28 cellular contexts compared by ENCODE assay signal in the genomic region with DNA sequence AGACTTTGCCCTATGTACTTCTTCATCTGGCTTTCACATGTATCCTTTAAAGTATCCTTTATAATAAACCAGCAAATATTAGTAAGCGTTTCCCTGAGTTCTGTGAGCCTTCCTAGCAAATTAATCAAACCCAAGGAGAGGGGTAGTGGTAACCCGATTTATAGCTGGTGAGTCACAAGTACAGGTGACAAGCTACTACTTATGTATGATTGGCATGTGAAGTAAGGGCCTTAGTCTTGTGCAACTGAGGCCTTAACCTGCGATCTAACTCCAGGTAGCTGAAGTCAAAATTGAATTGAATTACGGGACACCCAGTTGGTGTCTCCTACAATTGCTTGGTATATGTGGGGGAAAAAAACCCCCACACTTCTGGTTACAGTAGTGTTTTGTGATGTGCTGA. TPM values are rescaled to one million over a fixed set of nuclear protein-coding genes. Genes with fewer than 3 reads are reported as not detected.
DNase-seq lines count a peak whose midpoint lies in the region; ATAC-seq and TF ChIP-seq lines count a peak whose summit lies in the region.
"Had no signal": no experiment of that assay in that cellular context is flagged by ENCODE, and none has a peak within 500 bp of the region (broad histone marks: within the 10 kb centered on the region; RNA-seq: fewer than 3 reads in every experiment).

No MANE protein-coding gene starts in this region.

- no peak for TF ChIP-seq CTCF in MCF 10A (IDR thresholded peaks at IDR 0.05; ENCODE audit: unreplicated experiment)
- no peak for TF ChIP-seq CTCF in breast epithelium (IDR thresholded peaks at IDR 0.05)
- TF ChIP-seq CTCF in RWPE2 (IDR thresholded peaks at IDR 0.05; ENCODE audit: poor library complexity, severe bottlenecking): no peak
- TF ChIP-seq CTCF in lower lobe of right lung (IDR thresholded peaks at IDR 0.05): no peak
- no peak for TF ChIP-seq CTCF in upper lobe of right lung (IDR thresholded peaks at IDR 0.05)
- no peak for TF ChIP-seq CTCF in hepatocyte (IDR thresholded peaks at IDR 0.05; ENCODE audit: poor library complexity)

- no peaks in the 10 kb centered on the region for H3K27me3 ChIP-seq in breast epithelium
- H3K27me3 ChIP-seq in RWPE2 (ENCODE audit: insufficient read depth, poor library complexity, severe bottlenecking): no peaks in the 10 kb centered on the region
- no peaks in the 10 kb centered on the region for H3K27me3 ChIP-seq in lower lobe of right lung (ENCODE audit: low read depth)
- H3K27me3 ChIP-seq in upper lobe of right lung: no peaks in the 10 kb centered on the region
- no peaks in the 10 kb centered on the region for H3K27me3 ChIP-seq in hepatocyte
- H3K27me3 ChIP-seq: BE2C had no signal

- intact Hi-C loops in MCF 10A (cut with micrococcal nuclease): no loop called here
- intact Hi-C loops in breast epithelium (cut with DNase I; ENCODE audit: low total_unique reads): no loop called here
- intact Hi-C loops in lower lobe of right lung (cut with DNase I): no loop called here
- intact Hi-C loops in upper lobe of right lung (cut with DNase I): no loop called here

- POLR2A ChIA-PET in MCF 10A (lab: Yijun Ruan, JAX): interaction anchor here (0.6 to 10.5 kb wide), 9 partner anchors 6 to 111 kb away, joined by 3 to 103 read pairs (median 4); a partner anchor contains a TSS

- DNase-seq in MCF 10A (ENCODE audit: unreplicated experiment): peak; percentile 64
- DNase-seq in breast epithelium (ENCODE audit: low spot score in 2 of 2): no peak
- no peak for DNase-seq in RWPE2 (ENCODE audit: low spot score)
- DNase-seq in lower lobe of right lung: no peak
- no peak for DNase-seq in upper lobe of right lung
- no peak for DNase-seq in hepatocyte (ENCODE audit: low spot score)
- no peak for DNase-seq in NCI-H82 treated with DMSO at 0.1 percent for 48 hours (lab: John Stamatoyannopoulos, UW; ENCODE audit: unreplicated experiment)
- DNase-seq: 8988T; ACHN; BE2C; CD8-positive, alpha-beta memory T cell; DMS 273 treated with DMSO at 0.1 percent for 48 hours; DMS79 treated with DMSO at 0.1 percent for 48 hours; GF-D8; H9; HFFc6; NCI-H1092; NCI-H1417 treated with DMSO at 0.1 percent for 48 hours; NCI-H187; NCI-H2081 treated with DMSO at 0.1 percent for 48 hours; NCI-H2171 treated with DMSO at 0.1 percent for 48 hours; NCI-H345; NCI-H524; NCI-H748 treated with DMSO at 0.1 percent for 48 hours; RPMI8226; SHP77 treated with DMSO at 0.1 percent for 48 hours had no signal

- H3K9me3 Mint-ChIP-seq in MCF 10A (ENCODE audit: unreplicated experiment): no peaks in the 10 kb centered on the region
- H3K9me3 Mint-ChIP-seq: CD14-positive monocyte; CD8-positive, alpha-beta memory T cell; H9; HFFc6 had no signal

- H3K9me2 ChIP-seq in hepatocyte (replicated peaks; ENCODE audit: insufficient read depth): no peaks in the 10 kb centered on the region

- ATAC-seq in RWPE2 (ENCODE audit: low read depth) (peak; percentile 76), lower lobe of right lung (peak; percentile 35 to 61), upper lobe of right lung (peak; percentile 24), HG02852 (IDR thresholded peaks at IDR 0.05; ENCODE audit: unreplicated experiment) (no peak)

- H3K36me3 ChIP-seq in breast epithelium (no peaks in the 10 kb centered on the region), RWPE2 (ENCODE audit: low read depth) (peaks cover 49% of the 10 kb centered on the region), lower lobe of right lung (no peaks in the 10 kb centered on the region), upper lobe of right lung (no peaks in the 10 kb centered on the region), hepatocyte (replicated peaks; ENCODE audit: insufficient read depth, low read depth) (no peaks in the 10 kb centered on the region)

- TF ChIP-seq POLR2A in breast epithelium (IDR thresholded peaks at IDR 0.05): no peak

- peaks cover 35% of the 10 kb centered on the region for H3K79me2 ChIP-seq in hepatocyte

- 89% methylated on average over 4 of the region's 4 CpGs for WGBS in hepatocyte (ENCODE audit: low lambda C conversion rate, missing lambda C conversion rate)

- CTCF ChIA-PET in MCF 10A (lab: Yijun Ruan, JAX): interaction anchor here (0.5 to 1.8 kb wide), 7 partner anchors 14 to 441 kb away, joined by 3 to 12 read pairs (median 5); a partner anchor contains a TSS

- no peak overlapping the region for H3K4me3 ChIP-seq in breast epithelium
- H3K4me3 ChIP-seq in RWPE2 (ENCODE audit: severe bottlenecking): no peak overlapping the region
- no peak overlapping the region for H3K4me3 ChIP-seq in lower lobe of right lung
- H3K4me3 ChIP-seq in upper lobe of right lung: no peak overlapping the region
- H3K4me3 ChIP-seq in hepatocyte: no peak overlapping the region

- H3K4me1 Mint-ChIP-seq in MCF 10A (ENCODE audit: insufficient read depth, unreplicated experiment): peaks cover 20% of the 10 kb centered on the region
- H3K4me1 Mint-ChIP-seq: CD8-positive, alpha-beta memory T cell had no signal

- peaks cover 49% of the 10 kb centered on the region for H3K36me3 Mint-ChIP-seq in MCF 10A (ENCODE audit: insufficient read depth, unreplicated experiment)

- H3K27ac ChIP-seq in breast epithelium: no peak overlapping the region
- H3K27ac ChIP-seq in RWPE2 (ENCODE audit: poor library complexity, severe bottlenecking): peak overlapping the region; percentile 10
- H3K27ac ChIP-seq in lower lobe of right lung: no peak overlapping the region
- H3K27ac ChIP-seq in upper lobe of right lung: no peak overlapping the region
- no peak overlapping the region for H3K27ac ChIP-seq in hepatocyte

- H4K20me1 ChIP-seq in hepatocyte (ENCODE audit: insufficient read depth, poor library complexity, severe bottlenecking): no peaks in the 10 kb centered on the region

- H3K4me2 ChIP-seq in hepatocyte: no peak overlapping the region

- BruUV-seq in MCF 10A (replicated peaks; lab: Mats Ljungman, UMichigan): no TSS peak

- H3K4me3 Mint-ChIP-seq in MCF 10A (ENCODE audit: unreplicated experiment): no peak overlapping the region
- H3K4me3 Mint-ChIP-seq: CD14-positive monocyte; CD8-positive, alpha-beta memory T cell; H9; HFFc6 had no signal

- H2AFZ ChIP-seq in hepatocyte: no peak overlapping the region

- H3K9me3 ChIP-seq in breast epithelium (no peaks in the 10 kb centered on the region), RWPE2 (ENCODE audit: severe bottlenecking) (peaks cover under 1% of the 10 kb centered on the region), lower lobe of right lung (no peaks in the 10 kb centered on the region), upper lobe of right lung (no peaks in the 10 kb centered on the region), hepatocyte (ENCODE audit: low read depth) (no peaks in the 10 kb centered on the region)
- H3K9me3 ChIP-seq: BE2C had no signal

- H3K4me1 ChIP-seq in breast epithelium: no peaks in the 10 kb centered on the region
- H3K4me1 ChIP-seq in RWPE2 (ENCODE audit: insufficient read depth, poor library complexity, severe bottlenecking): peaks cover 29% of the 10 kb centered on the region
- no peaks in the 10 kb centered on the region for H3K4me1 ChIP-seq in lower lobe of right lung
- H3K4me1 ChIP-seq in upper lobe of right lung: no peaks in the 10 kb centered on the region
- no peaks in the 10 kb centered on the region for H3K4me1 ChIP-seq in hepatocyte (ENCODE audit: insufficient read depth)

- H3K27me3 Mint-ChIP-seq in MCF 10A (ENCODE audit: insufficient read depth, unreplicated experiment): no peaks in the 10 kb centered on the region
- H3K27me3 Mint-ChIP-seq: CD8-positive, alpha-beta memory T cell had no signal

- H3K27ac Mint-ChIP-seq in MCF 10A (ENCODE audit: low read depth, unreplicated experiment): peak overlapping the region; percentile 39
- H3K27ac Mint-ChIP-seq: HFFc6 had no signal

RNA-seq across cellular contexts. Expression of a gene that starts 26.0 kb away (rescaled TPM):
- 142 and 148 TPM in 2 replicates for total RNA-seq in MCF 10A (2022)
- 10 to 100 TPM; 15.4 to 28.2 (median 15.7) TPM for total RNA-seq in breast epithelium
- total RNA-seq in lower lobe of right lung: 9.8 TPM
- 8.6 TPM for total RNA-seq in upper lobe of right lung
- 55.1 and 58.6 TPM in 2 replicates for total RNA-seq in hepatocyte
- 35.0 and 43.7 TPM in 2 replicates for polyA plus RNA-seq in hepatocyte
